21 cellular contexts compared by ENCODE assay signal in the genomic region with DNA sequence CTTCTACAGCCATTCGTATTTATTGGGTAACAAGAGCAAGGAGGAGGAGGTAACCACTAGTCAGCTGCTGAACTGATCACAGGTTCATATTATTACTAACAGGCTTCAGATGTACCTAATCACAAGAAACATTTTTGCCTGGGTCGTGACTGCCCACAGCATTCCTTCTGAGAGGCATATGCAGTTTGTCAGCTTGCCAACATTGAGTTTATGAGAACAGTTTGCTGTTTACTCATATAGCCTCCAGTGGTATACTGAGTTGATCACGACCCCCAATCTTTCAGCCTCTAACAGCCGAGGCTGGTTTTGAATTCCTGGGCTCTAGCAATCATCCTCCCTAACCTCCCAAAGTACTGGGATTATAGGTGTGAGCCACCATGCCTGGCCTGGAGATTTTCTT.
A peak's percentile ranks its signal among the peaks of the same experiment; 100 is the strongest.
DNase-seq lines count a peak whose midpoint lies in the region; ATAC-seq and TF ChIP-seq lines count a peak whose summit lies in the region.
"Had no signal": no experiment of that assay in that cellular context is flagged by ENCODE, and none has a peak within 500 bp of the region (broad histone marks: within the 10 kb centered on the region; RNA-seq: fewer than 3 reads in every experiment).

No MANE protein-coding gene starts in this region.

- H4K20me1 ChIP-seq in IMR-90 (ENCODE audit: insufficient read depth, low read length) = no peaks in the 10 kb centered on the region

- POLR2A ChIA-PET in IMR-90 (lab: Charles Lee; ENCODE audit: unreplicated experiment) = no interaction called here

- no peak overlapping the region for H3K4ac ChIP-seq in IMR-90 (ENCODE audit: low read depth, low read length)

- no peak overlapping the region for H3K9ac ChIP-seq in IMR-90 (ENCODE audit: low read depth, low read length)
- H3K9ac ChIP-seq: parathyroid adenoma had no signal

- BruUV-seq in IMR-90 (replicated peaks; lab: Mats Ljungman, UMichigan) = no TSS peak

- H3K9me3 ChIP-seq in IMR-90 (ENCODE audit: control insufficient read depth, insufficient read depth, low read length) (no peaks in the 10 kb centered on the region), T-helper 17 cell (ENCODE audit: control insufficient read depth, low read length, poor library complexity, severe bottlenecking) (no peaks in the 10 kb centered on the region)
- H3K9me3 ChIP-seq: colonic mucosa had no signal

- H3K18ac ChIP-seq in IMR-90 (ENCODE audit: low read depth, low read length) = no peak overlapping the region

- H3K14ac ChIP-seq in IMR-90 (replicated peaks; ENCODE audit: low read depth, low read length) = no peak overlapping the region

- H2BK15ac ChIP-seq in IMR-90 (ENCODE audit: low read depth, low read length) = no peak overlapping the region

- no peak overlapping the region for H3K4me2 ChIP-seq in IMR-90 (ENCODE audit: low read depth, low read length)
- H3K4me2 ChIP-seq: smooth muscle cell had no signal

- H3K23ac ChIP-seq in IMR-90 (ENCODE audit: low read depth, low read length) = peak overlapping the region; percentile 20; the same call in 1 of the 2 replicates

- intact Hi-C loops in IMR-90 (cut with micrococcal nuclease) = no loop called here

- no peak overlapping the region for H3K27ac Mint-ChIP-seq in T-helper 17 cell
- H3K27ac Mint-ChIP-seq: activated naive CD8-positive, alpha-beta T cell treated with anti-CD3 and anti-CD28 coated beads, Interleukin-2, amount 50 U/mL, for 24 hours; activated T-helper 1 cell treated with anti-CD3 and anti-CD28 coated beads, Interleukin-12 subunit alpha, Interleukin-12 subunit beta, Interleukin-2, Interleukin-4 antibody, amounts not matched to agents 30 ng/mL and 10 ng/mL and 1 ng/mL, durations not matched to agents 14 hours and 24 hours and 36 hours; stimulated activated naive B cell treated with anti-CD40 and anti-IgM and Interleukin-4, amounts not matched to agents 10 μg/mL and 1 μg/mL and 100 μg/mL, for 72 hours had no signal

- H2AFZ ChIP-seq in IMR-90 (replicated peaks; ENCODE audit: low read length, poor library complexity) = peak overlapping the region; percentile 53
- H2AFZ ChIP-seq: parathyroid adenoma had no signal

- H2BK5ac ChIP-seq in IMR-90 (ENCODE audit: low read depth, low read length, poor library complexity, severe bottlenecking) = no peak overlapping the region

- no peak overlapping the region for H2BK120ac ChIP-seq in IMR-90 (ENCODE audit: low read depth, low read length)

- WGBS in IMR-90 (ENCODE audit: extremely low coverage in 2 of 2, insufficient read length in 1 of 2), 2 experiments = no CpG with 5 or more reads among the region's 4 CpGs

- H2BK20ac ChIP-seq in IMR-90 (ENCODE audit: low read depth, low read length) = no peak overlapping the region

- no peak for TF ChIP-seq POLR2A in IMR-90 (IDR thresholded peaks at IDR 0.05; ENCODE audit: low read depth, low read length)

- no peaks in the 10 kb centered on the region for H3K79me1 ChIP-seq in IMR-90 (ENCODE audit: low read depth in 1 of 2, low read length in 2 of 2)

- no peak overlapping the region for H4K91ac ChIP-seq in IMR-90 (ENCODE audit: insufficient read depth, low read depth, low read length)

- no peaks in the 10 kb centered on the region for H3K9me1 ChIP-seq in IMR-90 (ENCODE audit: insufficient read depth, low read length)

- H3K27me3 Mint-ChIP-seq in T-helper 17 cell = no peaks in the 10 kb centered on the region
- H3K27me3 Mint-ChIP-seq: activated naive CD8-positive, alpha-beta T cell treated with anti-CD3 and anti-CD28 coated beads, Interleukin-2, amount 50 U/mL, for 24 hours had no signal

- no peaks in the 10 kb centered on the region for H3K36me3 Mint-ChIP-seq in T-helper 17 cell (ENCODE audit: low read depth)
- H3K36me3 Mint-ChIP-seq: stimulated activated naive B cell treated with anti-CD40 and anti-IgM and Interleukin-4, amounts not matched to agents 10 μg/mL and 1 μg/mL and 100 μg/mL, for 72 hours had no signal

- dilution Hi-C loops in IMR-90 (cut with HindIII; ENCODE audit: low sequenced_read_pairs, unreplicated experiment) = no loop called here

- no peak overlapping the region for H2AK9ac ChIP-seq in IMR-90 (replicated peaks; ENCODE audit: low read depth, low read length, poor library complexity)

- TF ChIP-seq CTCF in IMR-90 (conservative IDR thresholded peaks at IDR 0.05; ENCODE audit: low read depth, low read length) (no peak), foreskin keratinocyte (conservative IDR thresholded peaks at IDR 0.05) (no peak)

- H4K5ac ChIP-seq in IMR-90 (ENCODE audit: low read depth, low read length) = no peak overlapping the region

- H3K27ac ChIP-seq in IMR-90 (ENCODE audit: insufficient read depth, low read length) = no peak overlapping the region
- peak overlapping the region; percentile 70 for H3K27ac ChIP-seq in foreskin keratinocyte
- H3K27ac ChIP-seq: colonic mucosa, parathyroid adenoma had no signal

- H3K56ac ChIP-seq in IMR-90 (ENCODE audit: extremely low read depth, insufficient read depth, low read length) = no peak overlapping the region

- H3K4me3 ChIP-seq in IMR-90 (ENCODE audit: insufficient read depth, low read depth, low read length) = no peak overlapping the region
- H3K4me3 ChIP-seq: colonic mucosa, smooth muscle cell had no signal

- CTCF ChIA-PET in IMR-90 (lab: Yijun Ruan, JAX) = interaction anchor here (0.6 kb wide), 1 partner anchor 473 kb away, joined by 3 read pairs; no protein-coding TSS in a partner anchor

- no peak overlapping the region for H3K4me3 Mint-ChIP-seq in T-helper 17 cell
- H3K4me3 Mint-ChIP-seq: activated naive CD8-positive, alpha-beta T cell treated with anti-CD3 and anti-CD28 coated beads, Interleukin-2, amount 50 U/mL, for 24 hours; activated T-helper 1 cell treated with anti-CD3 and anti-CD28 coated beads, Interleukin-12 subunit alpha, Interleukin-12 subunit beta, Interleukin-2, Interleukin-4 antibody, amounts not matched to agents 30 ng/mL and 10 ng/mL and 1 ng/mL, durations not matched to agents 14 hours and 24 hours and 36 hours; stimulated activated naive B cell treated with anti-CD40 and anti-IgM and Interleukin-4, amounts not matched to agents 10 μg/mL and 1 μg/mL and 100 μg/mL, for 72 hours had no signal

- no peaks in the 10 kb centered on the region for H3K4me1 Mint-ChIP-seq in T-helper 17 cell
- H3K4me1 Mint-ChIP-seq: activated naive CD8-positive, alpha-beta T cell treated with anti-CD3 and anti-CD28 coated beads, Interleukin-2, amount 50 U/mL, for 24 hours; stimulated activated naive B cell treated with anti-CD40 and anti-IgM and Interleukin-4, amounts not matched to agents 10 μg/mL and 1 μg/mL and 100 μg/mL, for 72 hours had no signal

- ATAC-seq in IMR-90 (ENCODE audit: low read depth) (0 out of 2 replicates have a peak, but pooled peaks have one; percentile 40), foreskin keratinocyte (peak; percentile 53), GM21360 (IDR thresholded peaks at IDR 0.05; ENCODE audit: unreplicated experiment) (no peak), T-helper 17 cell (no peak)
- ATAC-seq: activated naive CD8-positive, alpha-beta T cell treated with anti-CD3 and anti-CD28 coated beads, Interleukin-2, amount 50 U/mL, for 24 hours; left ventricle myocardium superior; stimulated activated naive B cell treated with anti-CD40 and anti-IgM and Interleukin-4, amounts not matched to agents 10 μg/mL and 1 μg/mL and 100 μg/mL, for 72 hours had no signal

- H2AK5ac ChIP-seq in IMR-90 (ENCODE audit: low read depth, low read length) = no peak overlapping the region

- H3K4me1 ChIP-seq in IMR-90 (ENCODE audit: control insufficient read depth, insufficient read depth, low read length) = no peaks in the 10 kb centered on the region
- peaks cover 11% of the 10 kb centered on the region for H3K4me1 ChIP-seq in foreskin keratinocyte
- H3K4me1 ChIP-seq: colonic mucosa, parathyroid adenoma had no signal

- no peaks in the 10 kb centered on the region for H3K27me3 ChIP-seq in IMR-90 (ENCODE audit: control insufficient read depth, insufficient read depth, low read length)
- no peaks in the 10 kb centered on the region for H3K27me3 ChIP-seq in foreskin keratinocyte
- H3K27me3 ChIP-seq: colonic mucosa had no signal

- DNase-seq in AG08396 (ENCODE audit: low spot score) (peak; percentile 2), IMR-90 (peak; percentile 60), astrocyte of the hippocampus (ENCODE audit: low read depth, low spot score) (peak; percentile 59), foreskin keratinocyte (peak; percentile 75 to 92), HK-2 (ENCODE audit: unreplicated experiment) (no peak), T-helper 17 cell (no peak)
- DNase-seq in activated naive CD4-positive, alpha-beta T cell (lab: John Stamatoyannopoulos, UW) = no peak
- DNase-seq: activated CD4-positive, alpha-beta T cell treated with anti-CD3 and anti-CD28 coated beads, Interleukin-2, amount 50 U/mL, for 4 hours; activated naive CD8-positive, alpha-beta T cell treated with anti-CD3 and anti-CD28 coated beads, Interleukin-2, amount 50 U/mL, for 24 hours; colonic mucosa; erythroblast; GF-D8; KG1; left ventricle myocardium superior; NCI-H1694 treated with DMSO at 0.1 percent for 48 hours; NCI-H524; stimulated activated naive B cell treated with anti-CD40 and anti-IgM and Interleukin-4, amounts not matched to agents 10 μg/mL and 1 μg/mL and 100 μg/mL, for 72 hours had no signal

- H3K36me3 ChIP-seq in IMR-90 (ENCODE audit: control insufficient read depth, insufficient read depth, low read length) = no peaks in the 10 kb centered on the region
- H3K36me3 ChIP-seq: colonic mucosa had no signal

- 0 out of 4 replicates have a peak overlapping the region, but pooled peaks of 1 of the 2 experiments have one; percentile 23 for H4K8ac ChIP-seq in IMR-90 (ENCODE audit: low read depth in 2 of 2, low read length in 2 of 2)

- in situ Hi-C loops in IMR-90 (cut with MboI; ENCODE audit: low sequenced_read_pairs) = no loop called here

- no peak for TF ChIP-seq RAD21 in IMR-90 (IDR thresholded peaks at IDR 0.05; ENCODE audit: low read length)

TF ChIP-seq in IMR-90, 13 proteins besides CTCF, POLR2A, EP300 and RAD21 (continues in another document):
- TF ChIP-seq CEBPB (IDR thresholded peaks at IDR 0.05; ENCODE audit: low read depth, low read length) (no peak), CHD1 (IDR thresholded peaks at IDR 0.05; ENCODE audit: low read depth, low read length) (no peak), FOS (IDR thresholded peaks at IDR 0.05; ENCODE audit: low read depth, low read length) (no peak), USF2 (IDR thresholded peaks at IDR 0.05; ENCODE audit: low read depth, low read length) (no peak)

Comparison
In these comparisons a context has a peak if more than half of its experiments do, and no peak if none do; other contexts are left out.
1. DNase-seq: peak in AG08396 (single experiment), IMR-90 (single experiment), astrocyte of the hippocampus (single experiment) and foreskin keratinocyte (2 of 2); none in HK-2 (single experiment), activated naive CD4-positive, alpha-beta T cell (0 of 4) and T-helper 17 cell (0 of 3).
2. ATAC-seq: peak in IMR-90 (single experiment) and foreskin keratinocyte (single experiment); none in GM21360 (single experiment) and T-helper 17 cell (single experiment).